8 cellular contexts compared by ENCODE assay signal in the genomic region with DNA sequence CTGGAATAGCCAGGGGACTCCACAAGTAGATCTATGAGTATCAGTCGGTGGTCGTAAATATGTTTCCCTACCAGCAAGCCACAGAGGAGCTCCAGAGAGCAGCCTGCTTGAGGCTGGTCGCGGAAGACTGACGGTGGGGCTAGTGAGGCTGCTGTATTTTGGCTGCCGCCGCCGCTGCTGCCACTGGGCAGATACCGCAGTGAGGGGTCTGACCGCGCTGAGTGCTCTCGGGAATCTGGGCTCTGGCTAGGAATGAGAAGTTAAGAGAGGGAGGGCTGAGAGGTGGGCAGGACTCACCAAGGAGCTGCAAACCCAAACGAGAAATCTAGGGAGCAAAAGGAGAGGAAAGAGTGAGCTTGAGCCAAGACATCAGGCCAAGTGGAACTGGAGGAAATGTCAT. TPM values are rescaled to one million over a fixed set of nuclear protein-coding genes. Genes with fewer than 3 reads are reported as not detected.
DNase-seq lines count a peak whose midpoint lies in the region; ATAC-seq and TF ChIP-seq lines count a peak whose summit lies in the region.

Gene EXOC1L, plus strand, starts transcription at position 157 of the 400 bp plus-strand sequence. Its CDS starts 237 bp downstream, at position 394.

- intact Hi-C loops in Calu3 (cut with micrococcal nuclease; ENCODE audit: unreplicated experiment), result no loop called here

- POLR2A ChIA-PET in naive thymus-derived CD8-positive, alpha-beta T cell (lab: Charles Lee), result no interaction called here

- peaks cover 12 to 20% (median 16%) of the 10 kb centered on the region in 5 donors for H3K27me3 Mint-ChIP-seq in naive thymus-derived CD8-positive, alpha-beta T cell
- H3K27me3 Mint-ChIP-seq in Calu3 (ENCODE audit: unreplicated experiment), result no peaks in the 10 kb centered on the region

- H3K4me3 Mint-ChIP-seq in naive thymus-derived CD8-positive, alpha-beta T cell, result peak within 1 kb of the TSS; percentile 28 to 80 (median 62)
- H3K4me3 Mint-ChIP-seq in Calu3 (ENCODE audit: low read depth, unreplicated experiment), result no peak within 1 kb of the TSS

- peaks cover 5 to 9% (median 6%) of the 10 kb centered on the region in 4 donors for H3K4me1 Mint-ChIP-seq in naive thymus-derived CD8-positive, alpha-beta T cell
- no peaks in the 10 kb centered on the region for H3K4me1 Mint-ChIP-seq in Calu3 (ENCODE audit: low read depth, unreplicated experiment)

- TF ChIP-seq CTCF in epithelial cell of proximal tubule (conservative IDR thresholded peaks at IDR 0.05; ENCODE audit: low read depth, low read length), result no peak
- no peak for TF ChIP-seq CTCF in Calu3 (IDR thresholded peaks at IDR 0.05; ENCODE audit: unreplicated experiment)

- peaks cover 0 to 5% (median 0%) of the 10 kb centered on the region in 9 donors for H3K9me3 Mint-ChIP-seq in naive thymus-derived CD8-positive, alpha-beta T cell
- peaks cover 2% of the 10 kb centered on the region for H3K9me3 Mint-ChIP-seq in Calu3 (ENCODE audit: low read depth, unreplicated experiment)

- BruUV-seq in Calu3 (replicated peaks; lab: Mats Ljungman, UMichigan), result no TSS peak

- peaks cover 0 to 4% (median 0%) of the 10 kb centered on the region in 3 donors for H3K36me3 Mint-ChIP-seq in naive thymus-derived CD8-positive, alpha-beta T cell
- no peaks in the 10 kb centered on the region for H3K36me3 Mint-ChIP-seq in Calu3 (ENCODE audit: insufficient read depth, unreplicated experiment)

- peak within 1 kb of the TSS; percentile 27 for H3K4me3 ChIP-seq in epithelial cell of proximal tubule (ENCODE audit: low read depth, low read length)

- H3K27ac Mint-ChIP-seq in naive thymus-derived CD8-positive, alpha-beta T cell, result peak within 1 kb of the TSS in 2 of 10 donors; percentile 30 to 65
- no peak within 1 kb of the TSS for H3K27ac Mint-ChIP-seq in Calu3 (ENCODE audit: unreplicated experiment)

- ATAC-seq in naive thymus-derived CD8-positive, alpha-beta T cell, result peak in 1 of 2 donors; percentile 46

- CTCF ChIA-PET in Calu3 (lab: Charles Lee), result no interaction called here

- DNase-seq in AG20443 (ENCODE audit: low spot score) (peak; percentile 35), M059J (ENCODE audit: low read depth) (peak; percentile 18), epithelial cell of proximal tubule (ENCODE audit: low read depth) (no peak), SW480 (ENCODE audit: low spot score) (no peak), amniotic stem cell (lab: John Stamatoyannopoulos, UW) (no peak), Calu3 (no peak), NCI-H2029 (lab: John Stamatoyannopoulos, UW) (no peak)
- DNase-seq in naive thymus-derived CD8-positive, alpha-beta T cell, result peak in 2 of 10 donors; percentile 2 to 3

RNA-seq across cellular contexts. Expression of gene EXOC1L, which starts in this region (rescaled TPM):
- total RNA-seq in M059J (2014; rRNA removed; shearing (Covaris generic)), result not detected in 2 replicates
- total RNA-seq in epithelial cell of proximal tubule (not detected in 2 replicates), Calu3 (2022) (not detected in 2 replicates)
- not detected for total RNA-seq in naive thymus-derived CD8-positive, alpha-beta T cell
- polyA plus RNA-seq in naive thymus-derived CD8-positive, alpha-beta T cell, result not detected

Comparison
In these comparisons a context has a peak if more than half of its experiments do, and no peak if none do; other contexts are left out.
1. Peak in DNase-seq in M059J; RNA of the gene not detected or under 1 TPM.